29 cellular contexts compared by ENCODE assay signal in genomic region chr1:211158866-211159265, GRCh38. TPM values are rescaled to one million over a fixed set of nuclear protein-coding genes. Genes with fewer than 3 reads are reported as not detected.
"Had no signal": no experiment of that assay in that cellular context is flagged by ENCODE, and none has a peak within 500 bp of the region (broad histone marks: within the 10 kb centered on the region; RNA-seq: fewer than 3 reads in every experiment).

No MANE protein-coding gene starts in this region.

- H3K4me1 ChIP-seq: stomach, suprapubic skin, testis, thyroid gland, tibial artery, tibial nerve, transverse colon, upper lobe of left lung, upper lobe of right lung, uterus, vagina had no signal

- H3K36me3 Mint-ChIP-seq: stimulated activated effector memory CD8-positive, alpha-beta T cell treated with anti-CD3 and anti-CD28 coated beads, Interleukin-12 subunit alpha, Interleukin-12 subunit beta, amount 100 ng/mL, for 72 hours; stimulated activated memory B cell treated with anti-CD40 and anti-IgM and Interleukin-4, amounts not matched to agents 10 μg/mL and 1 μg/mL and 100 μg/mL, for 72 hours; stimulated activated naive B cell treated with anti-CD40 and anti-IgM and Interleukin-4, amounts not matched to agents 10 μg/mL and 1 μg/mL and 100 μg/mL, for 72 hours; type B pancreatic cell had no signal

- H3K27me3 Mint-ChIP-seq: type B pancreatic cell had no signal

- H3K4me3 ChIP-seq: stomach, suprapubic skin, testis, thoracic aorta, thyroid gland, tibial artery, tibial nerve, transverse colon, upper lobe of left lung, upper lobe of right lung, uterus, vagina had no signal

- H3K4me3 Mint-ChIP-seq: stimulated activated effector memory CD8-positive, alpha-beta T cell treated with anti-CD3 and anti-CD28 coated beads, Interleukin-12 subunit alpha, Interleukin-12 subunit beta, amount 100 ng/mL, for 72 hours; stimulated activated memory B cell treated with anti-CD40 and anti-IgM and Interleukin-4, amounts not matched to agents 10 μg/mL and 1 μg/mL and 100 μg/mL, for 72 hours; stimulated activated naive B cell treated with anti-CD40 and anti-IgM and Interleukin-4, amounts not matched to agents 10 μg/mL and 1 μg/mL and 100 μg/mL, for 72 hours; stimulated activated naive CD8-positive, alpha-beta T cell treated with anti-CD3 and anti-CD28 coated beads, Interleukin-15, amount 100 ng/mL, for 72 hours; stimulated activated naive CD8-positive, alpha-beta T cell treated with anti-CD3 and anti-CD28 coated beads, Interleukin-15, Interleukin-2, amounts not matched to agents 100 ng/mL and 50 ng/mL, for 24 hours; type B pancreatic cell had no signal

- ATAC-seq: stimulated activated effector memory CD8-positive, alpha-beta T cell treated with anti-CD3 and anti-CD28 coated beads, Interleukin-12 subunit alpha, Interleukin-12 subunit beta, amount 100 ng/mL, for 72 hours; stimulated activated memory B cell treated with anti-CD40 and anti-IgM and Interleukin-4, amounts not matched to agents 10 μg/mL and 1 μg/mL and 100 μg/mL, for 72 hours; stimulated activated naive B cell treated with anti-CD40 and anti-IgM and Interleukin-4, amounts not matched to agents 10 μg/mL and 1 μg/mL and 100 μg/mL, for 72 hours; stimulated activated naive CD8-positive, alpha-beta T cell treated with anti-CD3 and anti-CD28 coated beads, Interleukin-15, amount 100 ng/mL, for 72 hours; stimulated activated naive CD8-positive, alpha-beta T cell treated with anti-CD3 and anti-CD28 coated beads, Interleukin-15, Interleukin-2, amounts not matched to agents 100 U/mL and 50 U/mL, for 24 hours; upper lobe of right lung had no signal

- H3K27ac Mint-ChIP-seq: stimulated activated effector memory CD8-positive, alpha-beta T cell treated with anti-CD3 and anti-CD28 coated beads, Interleukin-12 subunit alpha, Interleukin-12 subunit beta, amount 100 ng/mL, for 72 hours; stimulated activated memory B cell treated with anti-CD40 and anti-IgM and Interleukin-4, amounts not matched to agents 10 μg/mL and 1 μg/mL and 100 μg/mL, for 72 hours; stimulated activated naive B cell treated with anti-CD40 and anti-IgM and Interleukin-4, amounts not matched to agents 10 μg/mL and 1 μg/mL and 100 μg/mL, for 72 hours; stimulated activated naive CD8-positive, alpha-beta T cell treated with anti-CD3 and anti-CD28 coated beads, Interleukin-15, amount 100 ng/mL, for 72 hours; stimulated activated naive CD8-positive, alpha-beta T cell treated with anti-CD3 and anti-CD28 coated beads, Interleukin-15, Interleukin-2, amounts not matched to agents 100 ng/mL and 50 ng/mL, for 24 hours; type B pancreatic cell had no signal

- H3K4me1 Mint-ChIP-seq: stimulated activated effector memory CD8-positive, alpha-beta T cell treated with anti-CD3 and anti-CD28 coated beads, Interleukin-12 subunit alpha, Interleukin-12 subunit beta, amount 100 ng/mL, for 72 hours; stimulated activated memory B cell treated with anti-CD40 and anti-IgM and Interleukin-4, amounts not matched to agents 10 μg/mL and 1 μg/mL and 100 μg/mL, for 72 hours; stimulated activated naive B cell treated with anti-CD40 and anti-IgM and Interleukin-4, amounts not matched to agents 10 μg/mL and 1 μg/mL and 100 μg/mL, for 72 hours; stimulated activated naive CD8-positive, alpha-beta T cell treated with anti-CD3 and anti-CD28 coated beads, Interleukin-15, amount 100 ng/mL, for 72 hours had no signal

- H3K27ac ChIP-seq: stomach, suprapubic skin, testis, thoracic aorta, thyroid gland, tibial artery, tibial nerve, transverse colon, upper lobe of left lung, upper lobe of right lung, uterus, vagina had no signal

- H3K9me3 ChIP-seq: suprapubic skin, testis, thyroid gland, tibial artery, transverse colon, vagina had no signal

- H3K36me3 ChIP-seq: stomach, suprapubic skin, thoracic aorta, thyroid gland, tibial artery, tibial nerve, transverse colon, upper lobe of left lung, upper lobe of right lung, uterus, vagina had no signal

- H3K27me3 ChIP-seq: suprapubic skin, testis, thyroid gland, tibial nerve, transverse colon, upper lobe of left lung, upper lobe of right lung, uterus, vagina had no signal

- DNase-seq: stimulated activated CD4-positive, alpha-beta T cell treated with anti-CD3 and anti-CD28 coated beads, Interleukin-2, amount 100 ng/mL, for 48 hours; stimulated activated CD4-positive, alpha-beta T cell treated with anti-CD3 and anti-CD28 coated beads, Interleukin-4, amount 100 ng/mL, for 1 hour; stimulated activated CD4-positive, alpha-beta T cell treated with anti-CD3 and anti-CD28 coated beads, Interleukin-4, amount 100 ng/mL, for 24 hours; stimulated activated CD4-positive, alpha-beta T cell treated with anti-CD3 and anti-CD28 coated beads, Interleukin-4, amount 100 ng/mL, for 4 hours; stimulated activated CD8-positive, alpha-beta memory T cell treated with anti-CD3 and anti-CD28 coated beads, Interleukin-4, amount 100 ng/mL, for 48 hours; stimulated activated naive B cell treated with anti-CD40 and anti-IgM and Interleukin-4, amounts not matched to agents 10 μg/mL and 1 μg/mL and 100 μg/mL, for 72 hours; stimulated activated naive CD4-positive, alpha-beta T cell; stimulated activated naive CD4-positive, alpha-beta T cell treated with Interleukin-2 at 50 U/mL for 16 hours; stimulated activated naive CD8-positive, alpha-beta T cell treated with anti-CD3 and anti-CD28 coated beads, Interleukin-15, amount 100 ng/mL, for 72 hours; stimulated activated naive CD8-positive, alpha-beta T cell treated with anti-CD3 and anti-CD28 coated beads, Interleukin-15, Interleukin-2, amounts not matched to agents 100 U/mL and 50 U/mL, for 24 hours; stomach; substantia nigra; testis; thyroid gland; tibial artery; transverse colon; trophoblast cell; upper lobe of left lung; upper lobe of right lung; uterus had no signal

- FAIRE-seq: urothelium cell line had no signal

RNA-seq across cellular contexts. Expression of gene KCNH1, which starts 24.9 kb away (rescaled TPM):
- total RNA-seq: upper lobe of right lung had no signal
